ENCODE assay signal across 10 cellular contexts in genomic region chr6:148524976-148525375, GRCh38.
DNase-seq lines count a peak whose midpoint lies in the region; ATAC-seq and TF ChIP-seq lines count a peak whose summit lies in the region.
"Had no signal": no experiment of that assay in that cellular context is flagged by ENCODE, and none has a peak within 500 bp of the region (broad histone marks: within the 10 kb centered on the region; RNA-seq: fewer than 3 reads in every experiment).

No MANE protein-coding gene starts in this region.

- H3K36me3 ChIP-seq in stomach = peaks cover 15 to 50% (median 44%) of the 10 kb centered on the region in 4 donors

- TF ChIP-seq POLR2A in stomach (IDR thresholded peaks at IDR 0.05) = no peak

- H3K4me3 ChIP-seq in fibroblast of the aortic adventitia (ENCODE audit: low read depth, low read length) (peak overlapping the region; percentile 54), stomach (peak overlapping the region in 2 of 4 donors; percentile 17)
- H3K4me3 ChIP-seq: PC-9 had no signal

- no peaks in the 10 kb centered on the region for H3K9me3 Mint-ChIP-seq in activated CD4-positive, alpha-beta T cell treated with anti-CD3 and anti-CD28 coated beads, Interleukin-2, amount 10 ng/mL, durations not matched to agents 24 days and 14 days

- peak; percentile 8 for DNase-seq in activated CD4-positive, alpha-beta T cell treated with anti-CD3 and anti-CD28 coated beads for 48 hours
- DNase-seq in activated CD4-positive, alpha-beta T cell treated with anti-CD3 and anti-CD28 coated beads, Interleukin-2, amount 10 ng/mL, durations not matched to agents 24 days and 14 days = no peak
- peak; percentile 11 for DNase-seq in T1000 (lab: John Stamatoyannopoulos, UW)
- peak; percentile 78 for DNase-seq in fibroblast of the aortic adventitia (ENCODE audit: low read depth)
- no peak for DNase-seq in stomach
- no peak for DNase-seq in HuH-7.5 (ENCODE audit: low spot score)
- no peak for DNase-seq in COLO668 (lab: John Stamatoyannopoulos, UW; ENCODE audit: unreplicated experiment)
- DNase-seq: 8988T, PC-9 had no signal

- no peak for TF ChIP-seq CTCF in fibroblast of the aortic adventitia (IDR thresholded peaks at IDR 0.05; ENCODE audit: insufficient read depth, low read length)
- TF ChIP-seq CTCF in stomach (IDR thresholded peaks at IDR 0.05) = no peak

- H3K9me3 ChIP-seq in stomach = no peaks in the 10 kb centered on the region

- H3K27me3 ChIP-seq in stomach = no peaks in the 10 kb centered on the region

- TF ChIP-seq EP300 in stomach (IDR thresholded peaks at IDR 0.05) = no peak

- peaks cover 3 to 24% (median 11%) of the 10 kb centered on the region in 4 donors for H3K4me1 ChIP-seq in stomach

- no peak overlapping the region for H3K4me3 Mint-ChIP-seq in activated CD4-positive, alpha-beta T cell treated with anti-CD3 and anti-CD28 coated beads, Interleukin-2, amount 10 ng/mL, durations not matched to agents 24 days and 14 days

- intact Hi-C loops in activated CD4-positive, alpha-beta T cell treated with anti-CD3 and anti-CD28 coated beads, Interleukin-2, amount 10 ng/mL, durations not matched to agents 24 days and 14 days (cut with micrococcal nuclease) = no loop called here
- intact Hi-C loops in stomach (cut with DNase I; ENCODE audit: low total_unique reads) = no loop called here

- ATAC-seq in GM21360 (IDR thresholded peaks at IDR 0.05; ENCODE audit: unreplicated experiment) = no peak

- peak overlapping the region in 4 of 5 donors; percentile 55 to 78 (median 74) for H3K27ac ChIP-seq in stomach
- H3K27ac ChIP-seq: PC-9 had no signal

- H3K36me3 Mint-ChIP-seq in activated CD4-positive, alpha-beta T cell treated with anti-CD3 and anti-CD28 coated beads, Interleukin-2, amount 10 ng/mL, durations not matched to agents 24 days and 14 days (ENCODE audit: low read depth) = no peaks in the 10 kb centered on the region

- 63 to 78% (median 74%) methylated on average over 8 of the region's 8 CpGs for WGBS in stomach, 5 donors

- H3K27ac Mint-ChIP-seq in activated CD4-positive, alpha-beta T cell treated with anti-CD3 and anti-CD28 coated beads, Interleukin-2, amount 10 ng/mL, durations not matched to agents 24 days and 14 days = no peak overlapping the region

- peaks cover 2% of the 10 kb centered on the region for H3K4me1 Mint-ChIP-seq in activated CD4-positive, alpha-beta T cell treated with anti-CD3 and anti-CD28 coated beads, Interleukin-2, amount 10 ng/mL, durations not matched to agents 24 days and 14 days

- no peaks in the 10 kb centered on the region for H3K27me3 Mint-ChIP-seq in activated CD4-positive, alpha-beta T cell treated with anti-CD3 and anti-CD28 coated beads, Interleukin-2, amount 10 ng/mL, durations not matched to agents 24 days and 14 days

Comparison
In these comparisons a context has a peak if more than half of its experiments do, and no peak if none do; other contexts are left out.
1. DNase-seq: peak in activated CD4-positive, alpha-beta T cell treated with anti-CD3 and anti-CD28 coated beads for 48 hours (single experiment), T1000 (single experiment) and fibroblast of the aortic adventitia (single experiment); none in activated CD4-positive, alpha-beta T cell treated with anti-CD3 and anti-CD28 coated beads, Interleukin-2, amount 10 ng/mL, durations not matched to agents 24 days and 14 days (single experiment), stomach (single experiment), HuH-7.5 (single experiment) and COLO668 (single experiment).